ENCODE assay signal across 16 cellular contexts in genomic region chr12:131112690-131113290, GRCh38.
DNase-seq lines count a peak whose midpoint lies in the region; ATAC-seq and TF ChIP-seq lines count a peak whose summit lies in the region.
"Had no signal": no experiment of that assay in that cellular context is flagged by ENCODE, and none has a peak within 500 bp of the region (broad histone marks: within the 10 kb centered on the region; RNA-seq: fewer than 3 reads in every experiment).

No MANE protein-coding gene starts in this region.

- H3K4ac ChIP-seq in mesenchymal stem cell (ENCODE audit: low read depth in 1 of 2, low read length in 2 of 2) = no peak overlapping the region

- no peak overlapping the region for H3K4me2 ChIP-seq in mesenchymal stem cell (ENCODE audit: low read length, poor library complexity, severe bottlenecking)

- H3K79me1 ChIP-seq in mesenchymal stem cell (replicated peaks; ENCODE audit: low read length, poor library complexity, severe bottlenecking) = no peaks in the 10 kb centered on the region

- TF ChIP-seq CTCF in right atrium auricular region (IDR thresholded peaks at IDR 0.05) (no peak), lower leg skin (IDR thresholded peaks at IDR 0.05) (no peak), coronary artery (IDR thresholded peaks at IDR 0.05) (no peak)

- H2AFZ ChIP-seq in mesenchymal stem cell (ENCODE audit: low read depth, low read length) = no peak overlapping the region

- H3K27me3 ChIP-seq in right atrium auricular region = no peaks in the 10 kb centered on the region
- no peaks in the 10 kb centered on the region for H3K27me3 ChIP-seq in mesenchymal stem cell (ENCODE audit: control insufficient read depth in 1 of 2, insufficient read depth in 1 of 2, low read length in 2 of 2)

- H3K9ac ChIP-seq in mesenchymal stem cell (ENCODE audit: low read length) = peak overlapping the region; percentile 38

- 73% methylated on average over 4 of the region's 4 CpGs for WGBS in mesenchymal stem cell
- WGBS in lower leg skin, 2 donors = 36 to 45% methylated on average over 4 of the region's 4 CpGs

- H3K36me3 ChIP-seq in right atrium auricular region (peaks cover 39% of the 10 kb centered on the region), mesenchymal stem cell (ENCODE audit: control insufficient read depth in 1 of 2, insufficient read depth in 2 of 2, low read depth in 1 of 2, low read length in 2 of 2) (no peaks in the 10 kb centered on the region)

- H3K23ac ChIP-seq in mesenchymal stem cell (ENCODE audit: low read length in 2 of 2) = no peak overlapping the region

- TF ChIP-seq POLR2A in lower leg skin (IDR thresholded peaks at IDR 0.05) = no peak

- H3K9me3 ChIP-seq in right atrium auricular region (no peaks in the 10 kb centered on the region), mesenchymal stem cell (ENCODE audit: control insufficient read depth, low read length) (no peaks in the 10 kb centered on the region)
- H3K9me3 ChIP-seq: Caco-2 had no signal

- H3K4me3 ChIP-seq in right atrium auricular region (no peak overlapping the region), mesenchymal stem cell (ENCODE audit: insufficient read depth in 1 of 2, low read depth in 1 of 2, low read length in 2 of 2) (peak overlapping the region in 1 of 2 experiments; percentile 39), lower leg skin (ENCODE audit: low read depth, poor library complexity, severe bottlenecking) (no peak overlapping the region), coronary artery (no peak overlapping the region)
- H3K4me3 ChIP-seq: GM12878 had no signal

- no peak overlapping the region for H2BK5ac ChIP-seq in mesenchymal stem cell (ENCODE audit: low read depth, low read length, poor library complexity, severe bottlenecking)

- H2BK12ac ChIP-seq in mesenchymal stem cell (ENCODE audit: low read length in 2 of 2) = no peak overlapping the region

- no peak overlapping the region for H2BK15ac ChIP-seq in mesenchymal stem cell (ENCODE audit: low read depth, poor library complexity, severe bottlenecking)

- H3K14ac ChIP-seq in mesenchymal stem cell (ENCODE audit: low read length in 2 of 2) = no peak overlapping the region

- no peak overlapping the region for H3K18ac ChIP-seq in mesenchymal stem cell (ENCODE audit: low read depth in 1 of 2, low read length in 2 of 2)

- DNase-seq in left ventricle myocardium superior (peak; percentile 28), right atrium auricular region (ENCODE audit: low spot score) (no peak), SW480 (ENCODE audit: low spot score) (peak; percentile 49), mesenchymal stem cell (no peak), activated gamma-delta T cell treated with Interleukin-2 at 50 U/mL for 16 hours (no peak), NCI-H1092 treated with DMSO at 0.1 percent for 48 hours (lab: John Stamatoyannopoulos, UW) (no peak), lower leg skin (ENCODE audit: low spot score in 2 of 2) (no peak), coronary artery (ENCODE audit: low spot score) (no peak)
- DNase-seq: activated B cell treated with CpG ODN at 0.5 μM for 24 hours; Caco-2; dermis blood vessel endothelial cell; NCI-H1436 treated with DMSO at 0.1 percent for 48 hours; SHP77; stimulated activated CD4-positive, alpha-beta T cell treated with anti-CD3 and anti-CD28 coated beads, Interleukin-15, amount 100 ng/mL, for 24 hours; stimulated activated naive CD4-positive, alpha-beta T cell treated with Interleukin-2 at 50 U/mL for 16 hours had no signal

- no peak overlapping the region for H4K91ac ChIP-seq in mesenchymal stem cell (ENCODE audit: low read length)

- peak overlapping the region in 1 of 2 donors; percentile 46 for H3K27ac ChIP-seq in right atrium auricular region
- no peak overlapping the region for H3K27ac ChIP-seq in mesenchymal stem cell (ENCODE audit: low read length, poor library complexity, severe bottlenecking)
- H3K27ac ChIP-seq in coronary artery = peak overlapping the region in 1 of 2 donors; percentile 35

- H3K4me1 ChIP-seq in right atrium auricular region (peaks cover 0 to 43% of the 10 kb centered on the region in 2 donors), mesenchymal stem cell (ENCODE audit: control insufficient read depth, insufficient read depth, low read depth, low read length) (peaks cover 6% of the 10 kb centered on the region)
- H3K4me1 ChIP-seq: Caco-2 had no signal

- intact Hi-C loops in left ventricle myocardium superior (cut with micrococcal nuclease) (no loop called here), lower leg skin (cut with DNase I; ENCODE audit: low total_unique reads) (no loop called here)

- H2BK120ac ChIP-seq in mesenchymal stem cell (ENCODE audit: low read depth, low read length) = no peak overlapping the region

- H4K8ac ChIP-seq in mesenchymal stem cell (ENCODE audit: low read length) = no peak overlapping the region

- ATAC-seq in left ventricle myocardium superior = peak; percentile 19

- no peak overlapping the region for H2AK5ac ChIP-seq in mesenchymal stem cell (ENCODE audit: low read length, severe bottlenecking)

Comparison
In these comparisons a context has a peak if more than half of its experiments do, and no peak if none do; other contexts are left out.
1. DNase-seq: peak in left ventricle myocardium superior (single experiment) and SW480 (single experiment); none in right atrium auricular region (single experiment), mesenchymal stem cell (single experiment), activated gamma-delta T cell treated with Interleukin-2 at 50 U/mL for 16 hours (single experiment), NCI-H1092 treated with DMSO at 0.1 percent for 48 hours (single experiment), lower leg skin (0 of 2) and coronary artery (single experiment).